In genomic region chr9:118283488-118283887, GRCh38 we compare ENCODE assay signal across 28 cellular contexts.
"Had no signal": no experiment of that assay in that cellular context is flagged by ENCODE, and none has a peak within 500 bp of the region (broad histone marks: within the 10 kb centered on the region; RNA-seq: fewer than 3 reads in every experiment).

No MANE protein-coding gene starts in this region.

- H3K4me1 ChIP-seq: parathyroid adenoma, psoas muscle, spleen, suprapubic skin, testis, tibial artery, transverse colon, upper lobe of right lung, vagina had no signal

- H3K9ac ChIP-seq: neural progenitor cell, parathyroid adenoma had no signal

- ATAC-seq: natural killer cell; psoas muscle; right cardiac atrium; sciatic nerve; stimulated activated memory B cell treated with anti-CD40 and anti-IgM and Interleukin-4, amounts not matched to agents 10 μg/mL and 1 μg/mL and 100 μg/mL, for 72 hours; stimulated activated naive CD8-positive, alpha-beta T cell treated with anti-CD3 and anti-CD28 coated beads, Interleukin-15, amount 100 ng/mL, for 72 hours; stimulated activated naive CD8-positive, alpha-beta T cell treated with anti-CD3 and anti-CD28 coated beads, Interleukin-15, Interleukin-2, amounts not matched to agents 100 U/mL and 50 U/mL, for 24 hours; upper lobe of right lung had no signal

- H3K27me3 ChIP-seq: neural progenitor cell, ovary, spleen, suprapubic skin, testis, tibial artery, transverse colon, upper lobe of right lung, vagina had no signal

- H3K9me3 ChIP-seq: ovary, psoas muscle, spleen, suprapubic skin, testis, tibial artery, transverse colon, upper lobe of right lung, vagina had no signal

- H3K36me3 ChIP-seq: neural progenitor cell, ovary, spleen, suprapubic skin, tibial artery, transverse colon, upper lobe of right lung, vagina had no signal

- DNase-seq: natural killer cell; occipital lobe; ovary; posterior cingulate gyrus; psoas muscle; right cardiac atrium; spleen; stimulated activated CD4-positive, alpha-beta T cell treated with anti-CD3 and anti-CD28 coated beads, Interleukin-12 subunit alpha, Interleukin-12 subunit beta, amount 100 ng/mL, for 4 hours; stimulated activated CD4-positive, alpha-beta T cell treated with anti-CD3 and anti-CD28 coated beads, Interleukin-1b, Interleukin-23, amount 100 ng/mL, for 48 hours; stimulated activated CD4-positive, alpha-beta T cell treated with anti-CD3 and anti-CD28 coated beads, Interleukin-4, amount 100 ng/mL, for 1 hour; stimulated activated CD4-positive, alpha-beta T cell treated with anti-CD3 and anti-CD28 coated beads, Interleukin-4, amount 100 ng/mL, for 4 hours; stimulated activated CD8-positive, alpha-beta memory T cell treated with anti-CD3 and anti-CD28 coated beads, Interleukin-4, amount 100 ng/mL, for 48 hours; stimulated activated naive CD4-positive, alpha-beta T cell; stimulated activated naive CD8-positive, alpha-beta T cell treated with anti-CD3 and anti-CD28 coated beads, Interleukin-15, amount 100 ng/mL, for 72 hours; stimulated activated naive CD8-positive, alpha-beta T cell treated with anti-CD3 and anti-CD28 coated beads, Interleukin-15, Interleukin-2, amounts not matched to agents 100 U/mL and 50 U/mL, for 24 hours; substantia nigra; testis; tibial artery; transverse colon; upper lobe of right lung had no signal

- H3K4me3 ChIP-seq: neural progenitor cell, ovary, psoas muscle, skin epidermis, smooth muscle cell, spleen, suprapubic skin, testis, tibial artery, transverse colon, upper lobe of right lung, vagina had no signal

- H3K4me2 ChIP-seq: neural progenitor cell, smooth muscle cell had no signal

- H3K27ac ChIP-seq: neural progenitor cell, ovary, parathyroid adenoma, psoas muscle, skin epidermis, spleen, suprapubic skin, testis, tibial artery, transverse colon, upper lobe of right lung, vagina had no signal

- H2AFZ ChIP-seq: neural progenitor cell, parathyroid adenoma had no signal

- H3K79me2 ChIP-seq: parathyroid adenoma had no signal
